ENCODE assay signal across 35 cellular contexts in the genomic region with DNA sequence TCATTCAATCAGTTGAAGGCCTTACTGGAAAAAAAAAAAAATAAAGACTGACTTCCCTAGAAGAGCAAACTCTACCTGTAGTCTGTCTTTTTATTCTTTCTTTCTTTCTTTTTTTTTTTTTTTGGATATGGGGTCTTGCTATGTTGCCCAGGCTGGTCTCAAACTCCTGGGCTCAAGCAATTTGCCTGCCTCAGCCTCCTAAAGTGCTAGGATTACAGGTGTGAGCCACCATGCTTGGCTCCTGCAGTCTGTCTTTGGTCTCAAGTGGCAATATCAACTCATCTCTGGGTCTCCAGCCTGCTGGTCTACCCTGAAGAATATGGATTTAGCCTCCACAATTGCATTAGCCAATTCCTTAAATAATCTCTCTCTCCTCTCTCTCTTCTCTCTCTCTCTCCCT.
A peak's percentile ranks its signal among the peaks of the same experiment; 100 is the strongest.
DNase-seq lines count a peak whose midpoint lies in the region; ATAC-seq, FAIRE-seq and TF ChIP-seq lines count a peak whose summit lies in the region.
"Had no signal": no experiment of that assay in that cellular context is flagged by ENCODE, and none has a peak within 500 bp of the region (broad histone marks: within the 10 kb centered on the region; RNA-seq: fewer than 3 reads in every experiment).

No MANE protein-coding gene starts in this region.

- no peaks in the 10 kb centered on the region for H3K36me3 ChIP-seq in K562 (ENCODE audit: control insufficient read depth, insufficient read depth, low read length)
- H3K36me3 ChIP-seq: BE2C; BLaER1; BLaER1 treated with 17β-estradiol and CSF1 and Interleukin-3, amounts not matched to agents 10 nM and 100 nM had no signal

- peaks cover 18% of the 10 kb centered on the region for H3K9me3 Mint-ChIP-seq in WTC11

- CTCF ChIA-PET in WTC11 (lab: Charles Lee) (no interaction called here), K562 (lab: Yijun Ruan, JAX; ENCODE audit: low intra/inter-chr PET ratio) (no interaction called here)

- intact Hi-C loops in K562 (cut with micrococcal nuclease) = no loop called here

- in situ Hi-C loops in K562 (cut with MboI) = no loop called here

- POLR2A ChIA-PET in WTC11 (lab: Charles Lee) (no interaction called here), K562 (lab: Yijun Ruan, JAX) (interaction anchor here (1.5 kb wide), 1 partner anchor 9 kb away, joined by 3 read pairs; no protein-coding TSS in a partner anchor)

- no peaks in the 10 kb centered on the region for H3K27me3 ChIP-seq in K562 (ENCODE audit: control insufficient read depth in 2 of 2, insufficient read depth in 2 of 2, low read length in 2 of 2)
- H3K27me3 ChIP-seq: BE2C; BLaER1; BLaER1 treated with 17β-estradiol and CSF1 and Interleukin-3, amounts not matched to agents 10 nM and 100 nM had no signal

- no peak for TF ChIP-seq POLR2A in K562 (conservative IDR thresholded peaks at IDR 0.05)

- no peak overlapping the region for H3K4me3 ChIP-seq in K562
- H3K4me3 ChIP-seq: A549; BLaER1; BLaER1 treated with 17β-estradiol and CSF1 and Interleukin-3, amounts not matched to agents 10 nM and 100 nM had no signal

- H3K27me3 Mint-ChIP-seq in WTC11 (ENCODE audit: low read depth) = no peaks in the 10 kb centered on the region; the same call in 1 of the 2 replicates
- H3K27me3 Mint-ChIP-seq: CD4-positive, CD25-positive, alpha-beta regulatory T cell had no signal

- DNase-seq in NCI-H82 (lab: John Stamatoyannopoulos, UW) (peak; percentile 14), NCI-H82 treated with DMSO at 0.1 percent for 48 hours (lab: John Stamatoyannopoulos, UW; ENCODE audit: unreplicated experiment) (no peak), WTC11 (ENCODE audit: low spot score) (no peak), K562 (ENCODE audit: extremely low read depth in 1 of 4, low spot score in 3 of 4) (no peak)
- DNase-seq: 8988T; ACHN; AML-193; BE2C; C1 segment of cervical spinal cord; Caco-2; Calu3; CD4-positive, alpha-beta memory T cell; CD4-positive, alpha-beta T cell; CD4-positive, CD25-positive, alpha-beta regulatory T cell; CD8-positive, alpha-beta memory T cell; CD8-positive, alpha-beta T cell; COR-L47; DMS 273 treated with DMSO at 0.1 percent for 48 hours; DMS153; DMS53; DMS79; DMS79 treated with DMSO at 0.1 percent for 48 hours; DND-41; EL had no signal

- peaks cover 0 to 6% of the 10 kb centered on the region in 2 experiments; a peak in 1 of 5 replicates for H3K4me1 ChIP-seq in K562 (replicated peaks in 1 of 2; ENCODE audit: control insufficient read depth in 2 of 2, insufficient read depth in 2 of 2, low read length in 2 of 2)
- H3K4me1 ChIP-seq: A549; BE2C; BLaER1; BLaER1 treated with 17β-estradiol and CSF1 and Interleukin-3, amounts not matched to agents 10 nM and 100 nM; Caco-2 had no signal

- ATAC-seq in WTC11 (no peak), K562 (no peak), HG03432 (IDR thresholded peaks at IDR 0.05; ENCODE audit: unreplicated experiment) (no peak), GM18517 (IDR thresholded peaks at IDR 0.05; ENCODE audit: unreplicated experiment) (no peak)
- ATAC-seq: A549; CD8-positive, alpha-beta T cell had no signal

- H4K20me1 ChIP-seq in K562 (replicated peaks; ENCODE audit: control insufficient read depth, insufficient read depth, low read length) = no peaks in the 10 kb centered on the region
- H4K20me1 ChIP-seq: BLaER1; BLaER1 treated with 17β-estradiol and CSF1 and Interleukin-3, amounts not matched to agents 10 nM and 100 nM had no signal

- H3K79me2 ChIP-seq in K562 (ENCODE audit: control insufficient read depth, insufficient read depth, low read length) = no peaks in the 10 kb centered on the region

- FAIRE-seq in K562 (lab: Jason Lieb, UNC) = no peak
- FAIRE-seq: A204.1, A549, D721Med had no signal

- no peaks in the 10 kb centered on the region for H3K9me3 ChIP-seq in K562 (replicated peaks; ENCODE audit: control insufficient read depth, insufficient read depth, low read depth, low read length)
- H3K9me3 ChIP-seq: A549; BE2C; BLaER1; BLaER1 treated with 17β-estradiol and CSF1 and Interleukin-3, amounts not matched to agents 10 nM and 100 nM; Caco-2 had no signal

- no TSS peak for BruUV-seq in K562 (replicated peaks; lab: Mats Ljungman, UMichigan)

- H3K27ac ChIP-seq in K562 (ENCODE audit: extremely low read depth, low read depth, low read length) = no peak overlapping the region
- H3K27ac ChIP-seq: 22Rv1; A549; BLaER1; BLaER1 treated with 17β-estradiol and CSF1 and Interleukin-3, amounts not matched to agents 10 nM and 100 nM; C4-2B had no signal

- H3K9me1 ChIP-seq in K562 (ENCODE audit: control insufficient read depth, insufficient read depth, low read length) = no peaks in the 10 kb centered on the region

- no peak overlapping the region for H3K27ac Mint-ChIP-seq in WTC11
- H3K27ac Mint-ChIP-seq: B cell; CD14-positive monocyte; CD4-positive, alpha-beta memory T cell; CD4-positive, alpha-beta T cell; CD4-positive, CD25-positive, alpha-beta regulatory T cell; CD8-positive, alpha-beta memory T cell; CD8-positive, alpha-beta T cell had no signal

- H3K4me2 ChIP-seq in K562 (ENCODE audit: insufficient read depth, low read length) = no peak overlapping the region
- H3K4me2 ChIP-seq: A549; BLaER1; BLaER1 treated with 17β-estradiol and CSF1 and Interleukin-3, amounts not matched to agents 10 nM and 100 nM had no signal

- TF ChIP-seq CTCF in WTC11 (IDR thresholded peaks at IDR 0.05) = no peak
- TF ChIP-seq CTCF in K562 (IDR thresholded peaks at IDR 0.05 in 2 of 3, conservative IDR thresholded peaks at IDR 0.05 in 1 of 3; ENCODE audit: insufficient read depth in 2 of 3, low read depth in 1 of 3, low read length in 3 of 3) = no peak

- H3K4me1 Mint-ChIP-seq in WTC11 = peaks cover 25% of the 10 kb centered on the region
- H3K4me1 Mint-ChIP-seq: CD4-positive, alpha-beta memory T cell; CD4-positive, CD25-positive, alpha-beta regulatory T cell; CD8-positive, alpha-beta memory T cell had no signal

- no peak overlapping the region for H3K4me3 Mint-ChIP-seq in WTC11
- H3K4me3 Mint-ChIP-seq: B cell; CD14-positive monocyte; CD4-positive, alpha-beta memory T cell; CD4-positive, alpha-beta T cell; CD4-positive, CD25-positive, alpha-beta regulatory T cell; CD8-positive, alpha-beta memory T cell; CD8-positive, alpha-beta T cell had no signal

- TF ChIP-seq RAD21 in K562 (CRISPR knock-in tag; conservative IDR thresholded peaks at IDR 0.05 in 1 of 2, IDR thresholded peaks at IDR 0.05 in 1 of 2) = no peak

- H3K9ac ChIP-seq in K562 (ENCODE audit: insufficient read depth in 1 of 2, low read depth in 2 of 2, low read length in 2 of 2) = no peak overlapping the region
- H3K9ac ChIP-seq: BLaER1; BLaER1 treated with 17β-estradiol and CSF1 and Interleukin-3, amounts not matched to agents 10 nM and 100 nM had no signal

- TF ChIP-seq EP300 in K562 (IDR thresholded peaks at IDR 0.05; ENCODE audit: low read length) = no peak

- no peak overlapping the region for H2AFZ ChIP-seq in K562 (ENCODE audit: low read depth, low read length)

- H3K36me3 Mint-ChIP-seq in WTC11 = peaks cover 14% of the 10 kb centered on the region
- H3K36me3 Mint-ChIP-seq: CD14-positive monocyte; CD4-positive, alpha-beta memory T cell; CD4-positive, CD25-positive, alpha-beta regulatory T cell; CD8-positive, alpha-beta memory T cell; CD8-positive, alpha-beta T cell had no signal

TF ChIP-seq in WTC11, 78 proteins besides CTCF, POLR2A, EP300 and RAD21:
- TF ChIP-seq ZNF121 (CRISPR knock-in tag; IDR thresholded peaks at IDR 0.05) = peak; percentile 80
- no peak for TF ChIP-seq FOXP1 (CRISPR knock-in tag; IDR thresholded peaks at IDR 0.05; ENCODE audit: borderline replicate concordance)
- TF ChIP-seq, protein P1, sequence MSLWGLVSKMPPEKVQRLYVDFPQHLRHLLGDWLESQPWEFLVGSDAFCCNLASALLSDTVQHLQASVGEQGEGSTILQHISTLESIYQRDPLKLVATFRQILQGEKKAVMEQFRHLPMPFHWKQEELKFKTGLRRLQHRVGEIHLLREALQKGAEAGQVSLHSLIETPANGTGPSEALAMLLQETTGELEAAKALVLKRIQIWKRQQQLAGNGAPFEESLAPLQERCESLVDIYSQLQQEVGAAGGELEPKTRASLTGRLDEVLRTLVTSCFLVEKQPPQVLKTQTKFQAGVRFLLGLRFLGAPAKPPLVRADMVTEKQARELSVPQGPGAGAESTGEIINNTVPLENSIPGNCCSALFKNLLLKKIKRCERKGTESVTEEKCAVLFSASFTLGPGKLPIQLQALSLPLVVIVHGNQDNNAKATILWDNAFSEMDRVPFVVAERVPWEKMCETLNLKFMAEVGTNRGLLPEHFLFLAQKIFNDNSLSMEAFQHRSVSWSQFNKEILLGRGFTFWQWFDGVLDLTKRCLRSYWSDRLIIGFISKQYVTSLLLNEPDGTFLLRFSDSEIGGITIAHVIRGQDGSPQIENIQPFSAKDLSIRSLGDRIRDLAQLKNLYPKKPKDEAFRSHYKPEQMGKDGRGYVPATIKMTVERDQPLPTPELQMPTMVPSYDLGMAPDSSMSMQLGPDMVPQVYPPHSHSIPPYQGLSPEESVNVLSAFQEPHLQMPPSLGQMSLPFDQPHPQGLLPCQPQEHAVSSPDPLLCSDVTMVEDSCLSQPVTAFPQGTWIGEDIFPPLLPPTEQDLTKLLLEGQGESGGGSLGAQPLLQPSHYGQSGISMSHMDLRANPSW (CRISPR knock-in tag; conservative IDR thresholded peaks at IDR 0.05; ENCODE audit: low read depth) = no peak
TF ChIP-seq in WTC11: peak in this region for 1.

TF ChIP-seq in K562, 482 proteins besides CTCF, POLR2A, EP300 and RAD21:
- TF ChIP-seq ZNF121 (CRISPR knock-in tag; conservative IDR thresholded peaks at IDR 0.05) = peak; percentile 88
- TF ChIP-seq NONO (IDR thresholded peaks at IDR 0.05; ENCODE audit: low read depth in 2 of 2, low read length in 1 of 2) = no peak
- TF ChIP-seq PML (IDR thresholded peaks at IDR 0.05; ENCODE audit: low read length) = no peak
- peak; percentile 32 for TF ChIP-seq RBM25 (IDR thresholded peaks at IDR 0.05; ENCODE audit: low read depth, low read length, severe bottlenecking)
